In genomic region chr3:9552252-9552999, GRCh38 we compare ENCODE assay signal across 1 cellular context.
TF ChIP-seq lines count a peak whose summit lies in the region.

No MANE protein-coding gene starts in this region.

TF ChIP-seq in HepG2, 621 proteins besides CTCF, POLR2A, EP300 and RAD21 (continued from another document):
- TF ChIP-seq MXD3 (CRISPR knock-in tag; IDR thresholded peaks at IDR 0.05): peak; percentile 55; the same call in 1 of the 2 replicates
